Comparison of ENCODE assay signal across 10 cellular contexts in genomic region chr1:155011437-155011907, GRCh38. TPM values are rescaled to one million over a fixed set of nuclear protein-coding genes. Genes with fewer than 3 reads are reported as not detected.
DNase-seq lines count a peak whose midpoint lies in the region; ATAC-seq and TF ChIP-seq lines count a peak whose summit lies in the region.
"Had no signal": no experiment of that assay in that cellular context is flagged by ENCODE, and none has a peak within 500 bp of the region (broad histone marks: within the 10 kb centered on the region; RNA-seq: fewer than 3 reads in every experiment).

No MANE protein-coding gene starts in this region.

- peak overlapping the region; percentile 97 to 99 (median 98) for H3K27ac ChIP-seq in esophagus squamous epithelium
- peak overlapping the region; percentile 95 to 99 (median 98) for H3K27ac ChIP-seq in gastrocnemius medialis

- CTCF ChIA-PET in activated B cell treated with CpG ODN at 0.5 μM for 24 hours (lab: Charles Lee) = interaction anchor here (1.0 kb wide), 1 partner anchor 68 kb away, joined by 3 read pairs; no protein-coding TSS in a partner anchor

- H3K4me3 Mint-ChIP-seq in CD14-positive monocyte = peak overlapping the region; percentile 91 to 98
- no peak overlapping the region for H3K4me3 Mint-ChIP-seq in activated B cell treated with CpG ODN at 0.5 μM for 24 hours

- H3K9me3 Mint-ChIP-seq in CD14-positive monocyte (no peaks in the 10 kb centered on the region), activated B cell treated with CpG ODN at 0.5 μM for 24 hours (no peaks in the 10 kb centered on the region)

- ATAC-seq in activated B cell treated with CpG ODN at 0.5 μM for 24 hours (ENCODE audit: low read depth) (no peak), gastrocnemius medialis (no peak), SK-N-SH treated with all-trans-retinoic acid at 6 μM for 48 hours (no peak), GM21381 (IDR thresholded peaks at IDR 0.05; ENCODE audit: unreplicated experiment) (no peak), GM18909 (IDR thresholded peaks at IDR 0.05; ENCODE audit: poor library complexity, unreplicated experiment) (no peak)

- H3K9me3 ChIP-seq in esophagus squamous epithelium (no peaks in the 10 kb centered on the region), gastrocnemius medialis (no peaks in the 10 kb centered on the region)

- peaks cover 74 to 100% (median 81%) of the 10 kb centered on the region in 3 donors for H3K4me1 ChIP-seq in esophagus squamous epithelium
- peaks cover 50 to 62% of the 10 kb centered on the region in 2 donors for H3K4me1 ChIP-seq in gastrocnemius medialis

- POLR2A ChIA-PET in activated B cell treated with CpG ODN at 0.5 μM for 24 hours (lab: Charles Lee) = interaction anchor here (4.6 kb wide), 1 partner anchor 12 kb away, joined by 24 read pairs; no protein-coding TSS in a partner anchor

- H3K36me3 Mint-ChIP-seq in CD14-positive monocyte (peaks cover 27 to 52% of the 10 kb centered on the region in 2 donors), activated B cell treated with CpG ODN at 0.5 μM for 24 hours (ENCODE audit: low read depth) (peaks cover 17% of the 10 kb centered on the region)

- in situ Hi-C loops in gastrocnemius medialis (cut with MboI; ENCODE audit: low sequenced_read_pairs in 4 of 4) = loop anchor here in 2 of 4 donors (10.0 kb wide), 1 partner anchor 47 kb away; the partner anchor contains the start of gene PYGO2 (in 2 of the 2)

- peaks cover 75% of the 10 kb centered on the region for H3K4me1 Mint-ChIP-seq in CD14-positive monocyte
- H3K4me1 Mint-ChIP-seq in activated B cell treated with CpG ODN at 0.5 μM for 24 hours = peaks cover 88% of the 10 kb centered on the region

- intact Hi-C loops in CD14-positive monocyte (cut with micrococcal nuclease) = no loop called here
- intact Hi-C loops in activated B cell treated with CpG ODN at 0.5 μM for 24 hours (cut with micrococcal nuclease) = no loop called here
- intact Hi-C loops in esophagus squamous epithelium (cut with DNase I) = no loop called here
- intact Hi-C loops in gastrocnemius medialis (cut with DNase I; ENCODE audit: low total_unique reads) = no loop called here

- DNase-seq in CD14-positive monocyte (ENCODE audit: low spot score) = no peak
- DNase-seq in activated B cell treated with CpG ODN at 0.5 μM for 24 hours = no peak
- no peak for DNase-seq in esophagus squamous epithelium (lab: John Stamatoyannopoulos, UW)
- DNase-seq in gastrocnemius medialis = no peak
- DNase-seq in NCI-H1105 treated with DMSO at 0.1 percent for 48 hours (lab: John Stamatoyannopoulos, UW) = no peak
- DNase-seq: NCI-H446 treated with DMSO at 0.1 percent for 48 hours had no signal

- peak overlapping the region in 3 of 4 donors; percentile 61 to 96 (median 67) for H3K4me3 ChIP-seq in esophagus squamous epithelium
- no peak overlapping the region for H3K4me3 ChIP-seq in gastrocnemius medialis

- H3K36me3 ChIP-seq in esophagus squamous epithelium (peaks cover 16 to 48% (median 29%) of the 10 kb centered on the region in 3 donors), gastrocnemius medialis (peaks cover 0 to 13% of the 10 kb centered on the region in 2 donors)

- peaks cover 0 to under 1% (median 0%) of the 10 kb centered on the region in 3 donors for H3K27me3 Mint-ChIP-seq in CD14-positive monocyte (ENCODE audit: low read depth in 3 of 3)
- H3K27me3 Mint-ChIP-seq in activated B cell treated with CpG ODN at 0.5 μM for 24 hours = no peaks in the 10 kb centered on the region

- TF ChIP-seq POLR2A in esophagus squamous epithelium (IDR thresholded peaks at IDR 0.05) (no peak), gastrocnemius medialis (IDR thresholded peaks at IDR 0.05) (no peak)

- 27% methylated on average over 3 of the region's 6 CpGs; no CpG with 5 or more reads in 1 of the 2 donors for WGBS in esophagus squamous epithelium, 2 donors

- H3K27me3 ChIP-seq in esophagus squamous epithelium (no peaks in the 10 kb centered on the region), gastrocnemius medialis (no peaks in the 10 kb centered on the region)

- H3K27ac Mint-ChIP-seq in CD14-positive monocyte (peak overlapping the region; percentile 35 to 94 (median 89)), activated B cell treated with CpG ODN at 0.5 μM for 24 hours (peak overlapping the region; percentile 46)

- no peak for TF ChIP-seq CTCF in CD14-positive monocyte (IDR thresholded peaks at IDR 0.05)
- TF ChIP-seq CTCF in activated B cell treated with CpG ODN at 0.5 μM for 24 hours (IDR thresholded peaks at IDR 0.05) = no peak
- no peak for TF ChIP-seq CTCF in esophagus squamous epithelium (IDR thresholded peaks at IDR 0.05)
- no peak for TF ChIP-seq CTCF in gastrocnemius medialis (IDR thresholded peaks at IDR 0.05 in 4 of 5, conservative IDR thresholded peaks at IDR 0.05 in 1 of 5)

TF ChIP-seq in SK-N-SH treated with all-trans-retinoic acid at 6 μM for 48 hours, 23 proteins besides CTCF, POLR2A, EP300 and RAD21 (continues in another document):
- TF ChIP-seq TSHZ2 (CRISPR knock-in tag; IDR thresholded peaks at IDR 0.05) = no peak
- no peak for TF ChIP-seq CSDC2 (CRISPR knock-in tag; IDR thresholded peaks at IDR 0.05)
- no peak for TF ChIP-seq CREB5 (CRISPR knock-in tag; IDR thresholded peaks at IDR 0.05; ENCODE audit: low read depth)
- TF ChIP-seq RARB (CRISPR knock-in tag; IDR thresholded peaks at IDR 0.05) = no peak
- TF ChIP-seq ISL1 (CRISPR knock-in tag; IDR thresholded peaks at IDR 0.05) = no peak
- no peak for TF ChIP-seq ZNF70 (CRISPR knock-in tag; IDR thresholded peaks at IDR 0.05)
- no peak for TF ChIP-seq TCF4 (CRISPR knock-in tag; IDR thresholded peaks at IDR 0.05; ENCODE audit: borderline replicate concordance)
- TF ChIP-seq ESRRG (CRISPR knock-in tag; IDR thresholded peaks at IDR 0.05) = no peak
- TF ChIP-seq GLIS3 (CRISPR knock-in tag; IDR thresholded peaks at IDR 0.05) = no peak

RNA-seq across cellular contexts. Expression of gene ZBTB7B, which starts 8.9 kb away (rescaled TPM):
- polyA plus RNA-seq in CD14-positive monocyte = 1 to 10 TPM; 6.3 to 9.6 TPM
- 56.2 and 56.6 TPM in 2 replicates for total RNA-seq in activated B cell treated with CpG ODN at 0.5 μM for 24 hours
- total RNA-seq in esophagus squamous epithelium = 100 to 1,000 TPM; 101 to 220 (median 113) TPM
- total RNA-seq in gastrocnemius medialis = 100 to 1,000 TPM in 1 of 4 donors, 10 to 100 TPM in 3; 61.3 to 100 (median 73.1) TPM

RNA-seq across cellular contexts. Expression of gene LENEP, which starts 18.1 kb away (rescaled TPM):
- not detected for polyA plus RNA-seq in CD14-positive monocyte
- total RNA-seq in activated B cell treated with CpG ODN at 0.5 μM for 24 hours (1.8 and 2.4 TPM in 2 replicates), esophagus squamous epithelium (not detected), gastrocnemius medialis (not detected)
- total RNA-seq: subcutaneous adipose tissue had no signal

RNA-seq across cellular contexts. Expression of gene DCST2, which starts 22.1 kb away (rescaled TPM):
- not detected for polyA plus RNA-seq in CD14-positive monocyte
- total RNA-seq in activated B cell treated with CpG ODN at 0.5 μM for 24 hours (1.0 TPM in 1 of 2 replicates, not detected in the other), esophagus squamous epithelium (1 to 10 TPM in 1 of 4 donors, under 1 TPM in 3; 0.11 to 8.2 (median 0.18) TPM), gastrocnemius medialis (not detected)

RNA-seq across cellular contexts. Expression of gene DCST1, which starts 22.2 kb away (rescaled TPM):
- not detected for polyA plus RNA-seq in CD14-positive monocyte
- total RNA-seq in activated B cell treated with CpG ODN at 0.5 μM for 24 hours = not detected in 2 replicates
- under 1 TPM in 1 of 4 donors, not detected in 3; 0.19 TPM for total RNA-seq in esophagus squamous epithelium
- under 1 TPM in 2 of 4 donors, not detected in 2; 0.13 to 0.35 TPM for total RNA-seq in gastrocnemius medialis
- total RNA-seq: subcutaneous adipose tissue had no signal

RNA-seq across cellular contexts. Expression of gene FLAD1, which starts 28.3 kb away (rescaled TPM):
- polyA plus RNA-seq in CD14-positive monocyte = 10 to 100 TPM; 31.5 to 35.1 TPM
- total RNA-seq in activated B cell treated with CpG ODN at 0.5 μM for 24 hours (64.1 and 69.0 TPM in 2 replicates), esophagus squamous epithelium (10 to 100 TPM; 21.5 to 30.9 (median 29.5) TPM), gastrocnemius medialis (10 to 100 TPM; 26.6 to 36.8 (median 31.7) TPM)

Comparison
In these comparisons a context has a peak if more than half of its experiments do, and no peak if none do; other contexts are left out.
1. H3K4me3 ChIP-seq: peak in esophagus squamous epithelium (3 of 4); none in gastrocnemius medialis (0 of 4).